Comparison of ENCODE assay signal across 8 cellular contexts in the genomic region with DNA sequence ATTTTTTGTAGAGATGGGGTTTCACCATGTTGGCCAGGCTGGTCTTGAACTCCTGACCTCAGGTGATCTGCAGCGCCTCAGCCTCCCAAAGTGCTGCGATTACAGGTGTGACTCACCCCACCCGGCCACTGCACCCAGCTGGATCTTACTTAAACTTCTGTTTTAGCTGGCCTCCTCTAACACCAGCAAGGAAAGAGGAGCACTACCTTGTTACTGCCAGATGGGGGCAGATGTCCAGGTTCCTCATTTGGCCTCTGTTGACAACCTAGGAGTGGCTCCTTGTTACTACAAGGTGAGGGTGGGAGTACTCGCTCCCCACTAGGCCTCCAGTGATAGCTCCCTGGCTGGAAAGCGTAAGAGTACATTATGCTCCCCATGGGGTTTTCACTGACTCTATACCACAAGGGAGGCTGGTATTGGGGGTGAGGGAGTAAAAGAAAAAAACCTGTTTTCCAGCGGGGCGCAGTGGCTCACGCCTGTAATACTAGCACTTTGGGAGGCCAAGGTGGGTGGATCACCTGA. TPM values are rescaled to one million over a fixed set of nuclear protein-coding genes. Genes with fewer than 3 reads are reported as not detected.
DNase-seq lines count a peak whose midpoint lies in the region; ATAC-seq and TF ChIP-seq lines count a peak whose summit lies in the region.

No MANE protein-coding gene starts in this region.

- H3K9me3 Mint-ChIP-seq in activated CD4-positive, alpha-beta memory T cell treated with anti-CD3 and anti-CD28 coated beads for 36 hours = no peaks in the 10 kb centered on the region
- no peaks in the 10 kb centered on the region for H3K9me3 Mint-ChIP-seq in osteocyte (ENCODE audit: unreplicated experiment)

- H3K4me3 Mint-ChIP-seq in activated CD4-positive, alpha-beta memory T cell treated with anti-CD3 and anti-CD28 coated beads for 36 hours = peak overlapping the region; percentile 12
- H3K4me3 Mint-ChIP-seq in osteocyte (ENCODE audit: unreplicated experiment) = no peak overlapping the region

- peak; percentile 61 for TF ChIP-seq CTCF in osteocyte (IDR thresholded peaks at IDR 0.05)

- DNase-seq in AG20443 (ENCODE audit: low spot score) (peak; percentile 39), NCI-H510A treated with DMSO at 0.1 percent for 48 hours (lab: John Stamatoyannopoulos, UW) (peak; percentile 75), osteocyte (ENCODE audit: extremely low spot score, unreplicated experiment) (no peak)
- peak; percentile 87 for DNase-seq in activated CD4-positive, alpha-beta memory T cell treated with anti-CD3 and anti-CD28 coated beads for 36 hours

- no peaks in the 10 kb centered on the region for H3K36me3 Mint-ChIP-seq in activated CD4-positive, alpha-beta memory T cell treated with anti-CD3 and anti-CD28 coated beads for 36 hours
- no peaks in the 10 kb centered on the region for H3K36me3 Mint-ChIP-seq in osteocyte (ENCODE audit: unreplicated experiment)

- peak overlapping the region; percentile 62 for H3K27ac Mint-ChIP-seq in activated CD4-positive, alpha-beta memory T cell treated with anti-CD3 and anti-CD28 coated beads for 36 hours
- H3K27ac Mint-ChIP-seq in osteocyte (ENCODE audit: unreplicated experiment) = no peak overlapping the region

- no peaks in the 10 kb centered on the region for H3K27me3 Mint-ChIP-seq in activated CD4-positive, alpha-beta memory T cell treated with anti-CD3 and anti-CD28 coated beads for 36 hours
- no peaks in the 10 kb centered on the region for H3K27me3 Mint-ChIP-seq in osteocyte (ENCODE audit: unreplicated experiment)

- intact Hi-C loops in activated CD4-positive, alpha-beta memory T cell treated with anti-CD3 and anti-CD28 coated beads for 36 hours (cut with micrococcal nuclease) = loop anchor here (1.0 kb wide), 3 partner anchors 11 to 122 kb away; no protein-coding TSS in a partner anchor

- peak; percentile 67 for ATAC-seq in GM18517 (IDR thresholded peaks at IDR 0.05; ENCODE audit: unreplicated experiment)
- peak; percentile 60 for ATAC-seq in HG03060 (IDR thresholded peaks at IDR 0.05; ENCODE audit: low read depth, unreplicated experiment)
- peak; percentile 82 for ATAC-seq in esophagus mucosa
- ATAC-seq in HG03439 (IDR thresholded peaks at IDR 0.05; ENCODE audit: unreplicated experiment) = no peak

- CTCF ChIA-PET in activated CD4-positive, alpha-beta memory T cell treated with anti-CD3 and anti-CD28 coated beads for 36 hours (lab: Charles Lee) = interaction anchor here (0.6 to 5.8 kb wide), 35 partner anchors 11 to 571 kb away, joined by 3 to 70 read pairs (median 4); partner anchors contain the start of genes ARF6, NEMF and VCPKMT

- POLR2A ChIA-PET in activated CD4-positive, alpha-beta memory T cell treated with anti-CD3 and anti-CD28 coated beads for 36 hours (lab: Charles Lee) = interaction anchor here (0.7 to 2.0 kb wide), 15 partner anchors 9 to 237 kb away, joined by 3 to 17 read pairs (median 4); partner anchors contain the start of genes ARF6 and VCPKMT

- peaks cover 35% of the 10 kb centered on the region for H3K4me1 Mint-ChIP-seq in activated CD4-positive, alpha-beta memory T cell treated with anti-CD3 and anti-CD28 coated beads for 36 hours (ENCODE audit: low read depth)
- peaks cover 2% of the 10 kb centered on the region for H3K4me1 Mint-ChIP-seq in osteocyte (ENCODE audit: unreplicated experiment)

RNA-seq across cellular contexts. Expression of gene ARF6, which starts 13.1 kb away (rescaled TPM):
- total RNA-seq in activated CD4-positive, alpha-beta memory T cell treated with anti-CD3 and anti-CD28 coated beads for 36 hours = 100 to 1,000 TPM; 198 to 202 TPM
- total RNA-seq in esophagus mucosa (144 TPM), osteocyte (53.4 and 55.2 TPM in 2 replicates)

RNA-seq across cellular contexts. Expression of gene NEMF, which starts 27.2 kb away (rescaled TPM):
- total RNA-seq in activated CD4-positive, alpha-beta memory T cell treated with anti-CD3 and anti-CD28 coated beads for 36 hours = 10 to 100 TPM; 63.6 to 71.0 TPM
- total RNA-seq in esophagus mucosa = 40.1 TPM
- total RNA-seq in osteocyte = 61.4 and 71.3 TPM in 2 replicates
